Comparison of ENCODE assay signal across 6 cellular contexts in genomic region chr1:1616838-1617237, GRCh38. TPM values are rescaled to one million over a fixed set of nuclear protein-coding genes. Genes with fewer than 3 reads are reported as not detected.
DNase-seq lines count a peak whose midpoint lies in the region; ATAC-seq and TF ChIP-seq lines count a peak whose summit lies in the region.
"Had no signal": no experiment of that assay in that cellular context is flagged by ENCODE, and none has a peak within 500 bp of the region (broad histone marks: within the 10 kb centered on the region; RNA-seq: fewer than 3 reads in every experiment).

No MANE protein-coding gene starts in this region.

- H3K27ac ChIP-seq in RWPE1 (peak overlapping the region; percentile 99), stomach (peak overlapping the region in 3 of 5 donors; percentile 99 to 100 (median 100))

- TF ChIP-seq EP300 in stomach (IDR thresholded peaks at IDR 0.05), result no peak

- CTCF ChIA-PET in RWPE1 (lab: Yijun Ruan, JAX), result no interaction called here

- POLR2A ChIA-PET in RWPE1 (lab: Yijun Ruan, JAX; ENCODE audit: low non-redundant PET), result interaction anchor here (0.7 kb wide), 1 partner anchor 41 kb away, joined by 3 read pairs; no protein-coding TSS in a partner anchor

- H3K4me3 ChIP-seq in fibroblast of pulmonary artery (replicated peaks; ENCODE audit: low read depth, low read length) (peak overlapping the region; percentile 91), stomach (peak overlapping the region; percentile 88 to 98 (median 93))

- peaks cover 23 to 63% (median 52%) of the 10 kb centered on the region in 4 donors for H3K4me1 ChIP-seq in stomach

- ATAC-seq in GM21528 (IDR thresholded peaks at IDR 0.05; ENCODE audit: low FRiP score, unreplicated experiment), result no peak

- H3K9me3 ChIP-seq in stomach, result no peaks in the 10 kb centered on the region

- TF ChIP-seq CTCF in RWPE1 (conservative IDR thresholded peaks at IDR 0.05; ENCODE audit: low read depth) (no peak), fibroblast of pulmonary artery (IDR thresholded peaks at IDR 0.05; ENCODE audit: low read length, missing control alignments) (no peak), stomach (IDR thresholded peaks at IDR 0.05) (no peak)

- H3K36me3 ChIP-seq in stomach, result peaks cover 0 to 20% (median 11%) of the 10 kb centered on the region in 4 donors

- intact Hi-C loops in stomach (cut with DNase I; ENCODE audit: low total_unique reads), result no loop called here

- DNase-seq in RWPE1 (ENCODE audit: low spot score) (no peak), fibroblast of pulmonary artery (ENCODE audit: low read depth) (no peak), stomach (no peak), NCI-H446 (lab: John Stamatoyannopoulos, UW) (no peak)

- 55 to 83% (median 65%) methylated on average over 13 to 19 of the region's 19 CpGs for WGBS in stomach, 5 donors

- no peaks in the 10 kb centered on the region for H3K27me3 ChIP-seq in stomach

- TF ChIP-seq POLR2A in stomach (IDR thresholded peaks at IDR 0.05), result no peak

RNA-seq across cellular contexts. Expression of gene MIB2, which starts 1.5 kb away (rescaled TPM):
- total RNA-seq in stomach, result 100 to 1,000 TPM in 3 of 5 donors, 10 to 100 TPM in 2; 21.5 to 871 (median 193) TPM
- polyA plus RNA-seq in stomach, result 100 to 1,000 TPM; 124 to 139 (median 136) TPM

RNA-seq across cellular contexts. Expression of gene MMP23B, which starts 15.1 kb away (rescaled TPM):
- 100 to 1,000 TPM in 1 of 5 donors, 10 to 100 TPM in 4; 15.1 to 111 (median 19.3) TPM for total RNA-seq in stomach
- polyA plus RNA-seq in stomach, result 10 to 100 TPM in 2 of 3 donors, 1 to 10 TPM in 1; 5.5 to 16.2 (median 12.7) TPM
- total RNA-seq: HT1080 had no signal

RNA-seq across cellular contexts. Expression of gene FNDC10, which starts 16.9 kb away (rescaled TPM):
- 10 to 100 TPM in 1 of 5 donors, under 1 TPM in 1, not detected in 3; 0.29 to 20.0 TPM for total RNA-seq in stomach
- 1 to 10 TPM; 2.1 to 5.1 (median 4.0) TPM for polyA plus RNA-seq in stomach

RNA-seq across cellular contexts. Expression of gene CDK11B, which starts 42.0 kb away (rescaled TPM):
- 10 to 100 TPM in 4 of 5 donors, 1 to 10 TPM in 1; 9.0 to 62.6 (median 29.3) TPM for total RNA-seq in stomach
- 10 to 100 TPM; 21.6 to 37.4 (median 27.9) TPM for polyA plus RNA-seq in stomach

RNA-seq across cellular contexts. Expression of gene SSU72, which starts 42.2 kb away (rescaled TPM):
- total RNA-seq in stomach, result 100 to 1,000 TPM in 1 of 5 donors, 10 to 100 TPM in 4; 45.7 to 215 (median 85.9) TPM
- 100 to 1,000 TPM in 2 of 3 donors, 10 to 100 TPM in 1; 85.0 to 135 (median 108) TPM for polyA plus RNA-seq in stomach
